ENCODE assay signal across 21 cellular contexts in genomic region chr14:53855127-53855526, GRCh38.
DNase-seq lines count a peak whose midpoint lies in the region; ATAC-seq, FAIRE-seq and TF ChIP-seq lines count a peak whose summit lies in the region.
"Had no signal": no experiment of that assay in that cellular context is flagged by ENCODE, and none has a peak within 500 bp of the region (broad histone marks: within the 10 kb centered on the region; RNA-seq: fewer than 3 reads in every experiment).

No MANE protein-coding gene starts in this region.

- TF ChIP-seq RAD21 in HCT116 (IDR thresholded peaks at IDR 0.05; ENCODE audit: low read depth): no peak
- TF ChIP-seq RAD21 in HepG2 (CRISPR knock-in tag; IDR thresholded peaks at IDR 0.05): no peak

- peak; percentile 54 for FAIRE-seq in HepG2 (lab: Jason Lieb, UNC)
- FAIRE-seq: G401.6, GM12892, GM18507 had no signal

- H2AFZ ChIP-seq in HCT116 (ENCODE audit: low read depth, low read length, poor library complexity, severe bottlenecking) (peak overlapping the region; percentile 60), HepG2 (ENCODE audit: low read length) (no peak overlapping the region)
- H2AFZ ChIP-seq: GM23338 had no signal

- no peak for TF ChIP-seq CTCF in HCT116 (IDR thresholded peaks at IDR 0.05 in 2 of 3, conservative IDR thresholded peaks at IDR 0.05 in 1 of 3; ENCODE audit: borderline replicate concordance in 1 of 3, insufficient read depth in 1 of 3, low read depth in 2 of 3, low read length in 2 of 3)
- no peak for TF ChIP-seq CTCF in HepG2 (CRISPR knock-in tag; IDR thresholded peaks at IDR 0.05)
- TF ChIP-seq CTCF in sigmoid colon (IDR thresholded peaks at IDR 0.05): no peak
- TF ChIP-seq CTCF in ovary (IDR thresholded peaks at IDR 0.05): no peak

- CTCF ChIA-PET in HCT116 (lab: Charles Lee): no interaction called here
- CTCF ChIA-PET in HepG2 (lab: Yijun Ruan, JAX; ENCODE audit: low intra/inter-chr PET ratio, low total read pairs): no interaction called here

- intact Hi-C loops in HCT116 (cut with micrococcal nuclease): no loop called here
- intact Hi-C loops in HepG2 (cut with micrococcal nuclease; ENCODE audit: unreplicated experiment): loop anchor here (1.0 kb wide), 1 partner anchor 241 kb away; no protein-coding TSS in a partner anchor
- intact Hi-C loops in sigmoid colon (cut with DNase I): no loop called here
- intact Hi-C loops in ovary (cut with DNase I): no loop called here

- RAD21 ChIA-PET in HCT116 (lab: Charles Lee; ENCODE audit: low non-redundant PET in 1 of 2, low total read pairs in 2 of 2, uncharacterized antibody in 2 of 2, unreplicated experiment in 2 of 2): no interaction called here

- no peaks in the 10 kb centered on the region for H3K9me3 ChIP-seq in HCT116 (ENCODE audit: control insufficient read depth in 1 of 2, insufficient read depth in 1 of 2, low read depth in 1 of 2, low read length in 2 of 2)
- no peaks in the 10 kb centered on the region for H3K9me3 ChIP-seq in HepG2 (ENCODE audit: low read length)
- H3K9me3 ChIP-seq in sigmoid colon: no peaks in the 10 kb centered on the region
- no peaks in the 10 kb centered on the region for H3K9me3 ChIP-seq in ovary
- H3K9me3 ChIP-seq: Peyer's patch, SJCRH30 had no signal

- H3K36me3 ChIP-seq in HCT116 (ENCODE audit: control insufficient read depth in 1 of 2, insufficient read depth in 2 of 2, low read length in 2 of 2) (no peaks in the 10 kb centered on the region), HepG2 (replicated peaks in 1 of 2; ENCODE audit: control insufficient read depth in 1 of 2, insufficient read depth in 2 of 2, low read length in 2 of 2) (no peaks in the 10 kb centered on the region), sigmoid colon (no peaks in the 10 kb centered on the region), ovary (no peaks in the 10 kb centered on the region)
- H3K36me3 ChIP-seq: Peyer's patch, SJCRH30 had no signal

- H3K4me1 ChIP-seq in HCT116 (ENCODE audit: control insufficient read depth in 1 of 2, insufficient read depth in 2 of 2, low read length in 2 of 2): peaks cover 42 to 57% of the 10 kb centered on the region in 2 experiments
- peaks cover 95% of the 10 kb centered on the region for H3K4me1 ChIP-seq in HepG2 (ENCODE audit: insufficient read depth, low read length)
- no peaks in the 10 kb centered on the region for H3K4me1 ChIP-seq in sigmoid colon
- H3K4me1 ChIP-seq in ovary (ENCODE audit: insufficient read depth): no peaks in the 10 kb centered on the region
- H3K4me1 ChIP-seq: Peyer's patch had no signal

- no peak overlapping the region for H3K4me3 ChIP-seq in HCT116 (replicated peaks in 1 of 2; ENCODE audit: low read depth in 1 of 2, low read length in 2 of 2)
- H3K4me3 ChIP-seq in HepG2 (replicated peaks in 1 of 3; ENCODE audit: insufficient read depth in 1 of 3, low read depth in 2 of 3, low read length in 3 of 3): peak overlapping the region in 1 of 3 experiments; percentile 5; a peak in 1 of 6 replicates
- H3K4me3 ChIP-seq in sigmoid colon: no peak overlapping the region
- H3K4me3 ChIP-seq in ovary: no peak overlapping the region
- H3K4me3 ChIP-seq: GM23338, Peyer's patch, SJCRH30 had no signal

- TF ChIP-seq POLR2A in HCT116 (IDR thresholded peaks at IDR 0.05; ENCODE audit: borderline replicate concordance, extremely low read depth, insufficient read depth, insufficient read length) (no peak), HepG2 (IDR thresholded peaks at IDR 0.05; ENCODE audit: insufficient read depth in 1 of 2, low read depth in 2 of 2, low read length in 2 of 2) (no peak), sigmoid colon (IDR thresholded peaks at IDR 0.05) (no peak), ovary (IDR thresholded peaks at IDR 0.05) (no peak)

- H3K9ac ChIP-seq in HCT116 (ENCODE audit: low read length) (no peak overlapping the region), HepG2 (ENCODE audit: insufficient read depth, low read depth, low read length) (peak overlapping the region; percentile 61)

- DNase-seq in HCT116 (ENCODE audit: low read depth, low spot score) (no peak), SW480 (ENCODE audit: low spot score) (peak; percentile 16), HepG2 (ENCODE audit: low spot score) (peak; percentile 96), GOT3 (lab: John Stamatoyannopoulos, UW) (no peak), sigmoid colon (no peak), ovary (no peak)
- DNase-seq: CD4-positive, CD25-positive, alpha-beta regulatory T cell; COR-L47; KBM-7; NCI-H1105 treated with DMSO at 0.1 percent for 48 hours; NCI-H2081; NCI-H2171 treated with DMSO at 0.1 percent for 48 hours; NCI-H524 treated with DMSO at 0.1 percent for 48 hours; NCI-H82; Peyer's patch; SJCRH30 had no signal

- H3K4me2 ChIP-seq in HCT116 (ENCODE audit: low read length) (peak overlapping the region; percentile 35), HepG2 (ENCODE audit: low read depth, low read length) (peak overlapping the region; percentile 37; the same call in 1 of the 2 replicates)
- H3K4me2 ChIP-seq: GM23338 had no signal

- in situ Hi-C loops in HepG2 (cut with HindIII; ENCODE audit: extremely low pct_ligation_motif_present, low pct_unique_long_range_greater_than_20kb): no loop called here

- H3K9me2 ChIP-seq in HCT116 (ENCODE audit: insufficient read depth): no peaks in the 10 kb centered on the region

- TF ChIP-seq EP300 in HepG2 (IDR thresholded peaks at IDR 0.05; ENCODE audit: low read depth in 2 of 2, low read length in 2 of 2) (peak in 1 of 2 experiments; percentile 82; a peak in 2 of 4 replicates), HepG2 (CRISPR knock-in tag; IDR thresholded peaks at IDR 0.05; ENCODE audit: borderline replicate concordance) (no peak), sigmoid colon (IDR thresholded peaks at IDR 0.05) (no peak), ovary (IDR thresholded peaks at IDR 0.05) (no peak)

- H3K79me2 ChIP-seq in HCT116 (ENCODE audit: insufficient read depth, low read length) (no peaks in the 10 kb centered on the region), HepG2 (ENCODE audit: insufficient read depth, low read length) (no peaks in the 10 kb centered on the region)

- ATAC-seq in HCT116: no peak
- ATAC-seq in HepG2: peak; percentile 62
- no peak for ATAC-seq in HG02623 (IDR thresholded peaks at IDR 0.05; ENCODE audit: unreplicated experiment)
- ATAC-seq: GM23338 had no signal

- H3K27ac ChIP-seq in HCT116 (ENCODE audit: low read depth, low read length) (peak overlapping the region; percentile 88), HepG2 (ENCODE audit: extremely low read length, insufficient read depth, low read length) (peak overlapping the region; percentile 80), sigmoid colon (no peak overlapping the region), ovary (no peak overlapping the region)
- H3K27ac ChIP-seq: Peyer's patch, SJCRH30 had no signal

- no peaks in the 10 kb centered on the region for H3K27me3 ChIP-seq in HCT116 (ENCODE audit: insufficient read depth, low read length)
- no peaks in the 10 kb centered on the region for H3K27me3 ChIP-seq in HepG2 (ENCODE audit: control insufficient read depth in 1 of 2, insufficient read depth in 2 of 2, low read length in 2 of 2)
- H3K27me3 ChIP-seq in sigmoid colon: no peaks in the 10 kb centered on the region
- H3K27me3 ChIP-seq in ovary: no peaks in the 10 kb centered on the region
- H3K27me3 ChIP-seq: Peyer's patch, SJCRH30 had no signal

- POLR2A ChIA-PET in HCT116 (lab: Charles Lee): no interaction called here
- POLR2A ChIA-PET in HepG2 (lab: Yijun Ruan, JAX): interaction anchor here (0.7 to 1.6 kb wide), 9 partner anchors 12 to 512 kb away, joined by 3 to 8 read pairs (median 4); partner anchors contain the start of gene BMP4

- H4K20me1 ChIP-seq in HCT116 (ENCODE audit: insufficient read depth): no peaks in the 10 kb centered on the region
- no peaks in the 10 kb centered on the region for H4K20me1 ChIP-seq in HepG2 (ENCODE audit: insufficient read depth, low read length)

- BruUV-seq in HCT116 (replicated peaks; lab: Mats Ljungman, UMichigan) (no TSS peak), HepG2 (replicated peaks; lab: Mats Ljungman, UMichigan) (no TSS peak)

TF ChIP-seq in HepG2, 621 proteins besides CTCF, POLR2A, EP300 and RAD21 (continues in another document):
- TF ChIP-seq NR2F2 (IDR thresholded peaks at IDR 0.05; ENCODE audit: borderline replicate concordance, low read depth): no peak
- TF ChIP-seq PAX8 (CRISPR knock-in tag; IDR thresholded peaks at IDR 0.05; ENCODE audit: borderline replicate concordance): no peak
- 0 out of 2 replicates have a peak, but pooled peaks have one; percentile 34 for TF ChIP-seq MAX (IDR thresholded peaks at IDR 0.05)
- no peak for TF ChIP-seq NFE2 (CRISPR knock-in tag; IDR thresholded peaks at IDR 0.05)
- TF ChIP-seq FOXK1 (CRISPR knock-in tag; IDR thresholded peaks at IDR 0.05; ENCODE audit: borderline replicate concordance, low read depth): no peak
- TF ChIP-seq REXO4 (CRISPR knock-in tag; IDR thresholded peaks at IDR 0.05; ENCODE audit: borderline replicate concordance): no peak
- TF ChIP-seq NRL (CRISPR knock-in tag; IDR thresholded peaks at IDR 0.05; ENCODE audit: borderline replicate concordance): no peak
- no peak for TF ChIP-seq ZBTB39 (CRISPR knock-in tag; IDR thresholded peaks at IDR 0.05)
- TF ChIP-seq HOXA9 (CRISPR knock-in tag; IDR thresholded peaks at IDR 0.05; ENCODE audit: borderline replicate concordance): no peak

Comparison
In these comparisons a context has a peak if more than half of its experiments do, and no peak if none do; other contexts are left out.
1. DNase-seq: peak in SW480 (single experiment) and HepG2 (single experiment); none in HCT116 (single experiment), GOT3 (single experiment), sigmoid colon (single experiment) and ovary (0 of 5).
2. H3K27ac ChIP-seq: peak in HCT116 (single experiment) and HepG2 (single experiment); none in sigmoid colon (0 of 4) and ovary (0 of 2).
3. Of the 20 proteins assayed by ChIP-seq in both HepG2 and HCT116: peak only in HepG2: ATF3, FOSL1 and JUND; only in HCT116: none; in both: MAX; in neither: 16.